19 cellular contexts compared by ENCODE assay signal in the genomic region with DNA sequence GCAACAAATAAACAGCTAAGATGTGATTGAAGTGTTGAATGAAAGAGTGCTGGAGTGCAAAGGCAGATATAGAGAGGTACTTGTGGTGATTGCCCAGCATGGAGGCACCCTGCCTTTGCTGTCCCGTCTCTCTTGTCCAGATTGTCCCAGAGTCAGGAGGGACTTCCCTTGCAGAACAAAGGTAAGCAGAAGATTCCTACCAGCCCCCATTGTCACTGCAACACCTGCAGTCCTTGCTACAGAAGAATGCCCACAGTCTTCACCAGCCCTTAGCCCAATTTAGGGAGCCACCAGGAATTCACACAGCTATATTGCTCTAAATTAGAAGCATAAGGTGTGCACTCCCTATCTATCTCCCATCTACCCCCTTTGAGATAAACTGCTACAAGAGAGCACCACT.
"Had no signal": no experiment of that assay in that cellular context is flagged by ENCODE, and none has a peak within 500 bp of the region (broad histone marks: within the 10 kb centered on the region; RNA-seq: fewer than 3 reads in every experiment).

No MANE protein-coding gene starts in this region.

- H3K4me3 Mint-ChIP-seq: endodermal cell; naive thymus-derived CD4-positive, alpha-beta T cell; nephron progenitor cell had no signal

- H3K36me3 ChIP-seq: neutrophil, sigmoid colon, transverse colon had no signal

- H3K27ac Mint-ChIP-seq: endodermal cell; naive thymus-derived CD4-positive, alpha-beta T cell; nephron progenitor cell had no signal

- H3K27me3 ChIP-seq: foreskin keratinocyte, neutrophil, sigmoid colon, testis, transverse colon had no signal

- DNase-seq: effector CD4-positive, alpha-beta T cell; endodermal cell; erythroblast; foreskin keratinocyte; kidney; left cardiac atrium; left ventricle myocardium superior; mesenchymal stem cell; naive thymus-derived CD4-positive, alpha-beta T cell; nephron progenitor cell; posterior cingulate gyrus; sigmoid colon; testis; transverse colon had no signal

- H3K27ac ChIP-seq: coronary artery, foreskin keratinocyte, neutrophil, sigmoid colon, skin epidermis, testis, transverse colon had no signal

- H3K4me3 ChIP-seq: coronary artery, lung, sigmoid colon, skin epidermis, testis, transverse colon had no signal

- H3K36me3 Mint-ChIP-seq: naive thymus-derived CD4-positive, alpha-beta T cell had no signal

- ATAC-seq: foreskin keratinocyte; left cardiac atrium; left ventricle myocardium superior; naive thymus-derived CD4-positive, alpha-beta T cell had no signal

- H3K4me1 Mint-ChIP-seq: endodermal cell; naive thymus-derived CD4-positive, alpha-beta T cell; nephron progenitor cell had no signal

- H3K9me3 ChIP-seq: neutrophil, testis, transverse colon had no signal

- H3K27me3 Mint-ChIP-seq: stimulated activated naive CD8-positive, alpha-beta T cell treated with anti-CD3 and anti-CD28 coated beads, Interleukin-15, Interleukin-2, amounts not matched to agents 100 ng/mL and 50 ng/mL, for 24 hours had no signal

- H3K4me1 ChIP-seq: foreskin keratinocyte, testis had no signal
